ENCODE assay signal across 29 cellular contexts in genomic region chr1:119136401-119136800, GRCh38. TPM values are rescaled to one million over a fixed set of nuclear protein-coding genes. Genes with fewer than 3 reads are reported as not detected.
DNase-seq lines count a peak whose midpoint lies in the region; ATAC-seq and TF ChIP-seq lines count a peak whose summit lies in the region.
"Had no signal": no experiment of that assay in that cellular context is flagged by ENCODE, and none has a peak within 500 bp of the region (broad histone marks: within the 10 kb centered on the region; RNA-seq: fewer than 3 reads in every experiment).

No MANE protein-coding gene starts in this region.

- TF ChIP-seq CTCF in fibroblast of mammary gland (conservative IDR thresholded peaks at IDR 0.05; ENCODE audit: control insufficient read depth, insufficient read depth, low read depth, low read length), result no peak
- no peak for TF ChIP-seq CTCF in GM10248 (IDR thresholded peaks at IDR 0.05; ENCODE audit: control extremely low read depth, extremely low read depth, low read depth, missing control alignments)

- H3K4me3 ChIP-seq in GM23248 (0 out of 2 replicates have a peak overlapping the region, but pooled peaks have one; percentile 1), adipocyte (ENCODE audit: low read length) (no peak overlapping the region), fibroblast of mammary gland (ENCODE audit: control insufficient read depth, low read depth, low read length) (no peak overlapping the region)
- H3K4me3 ChIP-seq: A549, dorsolateral prefrontal cortex, GM12878, heart left ventricle, mucosa of descending colon, neural progenitor cell, prostate gland, SK-N-MC had no signal

- peaks cover 4% of the 10 kb centered on the region for H3K36me3 Mint-ChIP-seq in activated CD8-positive, alpha-beta T cell treated with anti-CD3 and anti-CD28 coated beads, Interleukin-2, amount 10 ng/mL, durations not matched to agents 7 days and 5 days (ENCODE audit: low read depth)
- H3K36me3 Mint-ChIP-seq: neural progenitor cell had no signal

- H3K27ac ChIP-seq in GM23248, result peak overlapping the region; percentile 50
- H3K27ac ChIP-seq: A549, dorsolateral prefrontal cortex, neural progenitor cell, prostate gland, SK-N-MC had no signal

- H3K4me2 ChIP-seq in GM23248 (ENCODE audit: unreplicated experiment), result peak overlapping the region; percentile 46
- H3K4me2 ChIP-seq: A549, neural progenitor cell had no signal

- no peaks in the 10 kb centered on the region for H3K9me3 Mint-ChIP-seq in activated CD8-positive, alpha-beta T cell treated with anti-CD3 and anti-CD28 coated beads, Interleukin-2, amount 10 ng/mL, durations not matched to agents 7 days and 5 days (ENCODE audit: insufficient read depth)
- H3K9me3 Mint-ChIP-seq: neural progenitor cell; stimulated activated naive B cell treated with anti-CD40 and anti-IgM and Interleukin-4, amounts not matched to agents 10 μg/mL and 1 μg/mL and 100 μg/mL, for 72 hours had no signal

- H3K27me3 ChIP-seq in GM23248 (replicated peaks; ENCODE audit: insufficient read depth) (no peaks in the 10 kb centered on the region), adipocyte (replicated peaks; ENCODE audit: control insufficient read depth, insufficient read depth, low read length) (no peaks in the 10 kb centered on the region)
- H3K27me3 ChIP-seq: dorsolateral prefrontal cortex, heart left ventricle, neural progenitor cell had no signal

- ATAC-seq in activated CD8-positive, alpha-beta T cell treated with anti-CD3 and anti-CD28 coated beads, Interleukin-2, amount 10 ng/mL, durations not matched to agents 7 days and 5 days, result no peak
- no peak for ATAC-seq in HG02588 (IDR thresholded peaks at IDR 0.05; ENCODE audit: unreplicated experiment)
- no peak for ATAC-seq in HG02610 (IDR thresholded peaks at IDR 0.05; ENCODE audit: unreplicated experiment)
- ATAC-seq: A549; activated CD8-positive, alpha-beta memory T cell treated with anti-CD3 and anti-CD28 coated beads, Interleukin-2, amount 10 ng/mL, durations not matched to agents 7 days and 5 days; GM12878; heart left ventricle; left ventricle myocardium superior; mucosa of descending colon; stimulated activated naive B cell treated with anti-CD40 and anti-IgM and Interleukin-4, amounts not matched to agents 10 μg/mL and 1 μg/mL and 100 μg/mL, for 72 hours had no signal

- peaks cover 63% of the 10 kb centered on the region for H3K79me2 ChIP-seq in GM23248 (ENCODE audit: insufficient read depth)

- H3K4me1 Mint-ChIP-seq in activated CD8-positive, alpha-beta T cell treated with anti-CD3 and anti-CD28 coated beads, Interleukin-2, amount 10 ng/mL, durations not matched to agents 7 days and 5 days (ENCODE audit: low read depth), result peaks cover 6% of the 10 kb centered on the region
- H3K4me1 Mint-ChIP-seq: CD14-positive monocyte had no signal

- POLR2A ChIA-PET in activated CD8-positive, alpha-beta T cell treated with anti-CD3 and anti-CD28 coated beads, Interleukin-2, amount 10 ng/mL, durations not matched to agents 7 days and 5 days (lab: Charles Lee), result no interaction called here
- POLR2A ChIA-PET in GM10248 (lab: Yijun Ruan, JAX), result no interaction called here

- H3K9ac ChIP-seq in GM23248, result no peak overlapping the region
- H3K9ac ChIP-seq in adipocyte (ENCODE audit: low read length), result no peak overlapping the region
- H3K9ac ChIP-seq: neural progenitor cell had no signal

- H3K4me1 ChIP-seq in GM23248 (ENCODE audit: insufficient read depth) (peaks cover 43% of the 10 kb centered on the region), adipocyte (ENCODE audit: control insufficient read depth, insufficient read depth, low read length) (peaks cover 83% of the 10 kb centered on the region)

- no peak overlapping the region for H3K27ac Mint-ChIP-seq in activated CD8-positive, alpha-beta T cell treated with anti-CD3 and anti-CD28 coated beads, Interleukin-2, amount 10 ng/mL, durations not matched to agents 7 days and 5 days
- H3K27ac Mint-ChIP-seq: activated CD8-positive, alpha-beta memory T cell treated with anti-CD3 and anti-CD28 coated beads, Interleukin-2, amount 10 ng/mL, durations not matched to agents 7 days and 5 days; neural progenitor cell; stimulated activated naive B cell treated with anti-CD40 and anti-IgM and Interleukin-4, amounts not matched to agents 10 μg/mL and 1 μg/mL and 100 μg/mL, for 72 hours had no signal

- H3K36me3 ChIP-seq in GM23248 (ENCODE audit: low read depth) (no peaks in the 10 kb centered on the region), adipocyte (ENCODE audit: control insufficient read depth, insufficient read depth, low read length, severe bottlenecking) (no peaks in the 10 kb centered on the region)
- H3K36me3 ChIP-seq: heart left ventricle, neural progenitor cell, prostate gland had no signal

- CTCF ChIA-PET in activated CD8-positive, alpha-beta T cell treated with anti-CD3 and anti-CD28 coated beads, Interleukin-2, amount 10 ng/mL, durations not matched to agents 7 days and 5 days (lab: Charles Lee), result no interaction called here
- CTCF ChIA-PET in GM10248 (lab: Yijun Ruan, JAX), result interaction anchor here (1.1 to 1.8 kb wide), 4 partner anchors 13 to 139 kb away, joined by 4 read pairs; no protein-coding TSS in a partner anchor

- H4K20me1 ChIP-seq in GM23248 (ENCODE audit: insufficient read depth), result no peaks in the 10 kb centered on the region

- H2AFZ ChIP-seq in GM23248, result no peak overlapping the region
- H2AFZ ChIP-seq: neural progenitor cell had no signal

- in situ Hi-C loops in ACHN (cut with HindIII; ENCODE audit: low pct_ligation_motif_present, low pct_unique_long_range_greater_than_20kb, low sequenced_read_pairs) (no loop called here), GM23248 (cut with MboI) (loop anchor here (5.0 kb wide), 1 partner anchor 59 kb away; no protein-coding TSS in a partner anchor)

- 11 to 16% methylated on average over 3 of the region's 3 CpGs for WGBS in GM23248 (ENCODE audit: low coverage in 1 of 2, low lambda C conversion rate in 2 of 2, missing lambda C conversion rate in 2 of 2), 2 experiments

- no peaks in the 10 kb centered on the region for H3K9me2 ChIP-seq in GM23248 (ENCODE audit: insufficient read depth)

- peak; percentile 41 for DNase-seq in ACHN
- DNase-seq in GM23248, result peak; percentile 84
- DNase-seq in adipocyte (ENCODE audit: low read depth), result peak; percentile 48
- DNase-seq in fibroblast of mammary gland (ENCODE audit: low read depth), result peak; percentile 62
- no peak for DNase-seq in activated CD8-positive, alpha-beta T cell treated with anti-CD3 and anti-CD28 coated beads, Interleukin-2, amount 10 ng/mL, durations not matched to agents 7 days and 5 days
- no peak for DNase-seq in GM10248 (ENCODE audit: extremely low spot score)
- DNase-seq: activated CD4-positive, alpha-beta T cell treated with anti-CD3 and anti-CD28 coated beads for 1 hour; activated CD8-positive, alpha-beta memory T cell treated with anti-CD3 and anti-CD28 coated beads, Interleukin-2, amount 10 ng/mL, durations not matched to agents 7 days and 5 days; dorsolateral prefrontal cortex; GF-D8; H7; heart left ventricle; Kasumi-1; left ventricle myocardium superior; mucosa of descending colon; NCI-H1092; NCI-H2029; NCI-H510A; stimulated activated CD4-positive, alpha-beta T cell treated with anti-CD3 and anti-CD28 coated beads, Interleukin-2, amount 100 ng/mL, for 24 hours; stimulated activated naive B cell treated with anti-CD40 and anti-IgM and Interleukin-4, amounts not matched to agents 10 μg/mL and 1 μg/mL and 100 μg/mL, for 72 hours; T1000 had no signal

- no peak overlapping the region for H3K4me3 Mint-ChIP-seq in activated CD8-positive, alpha-beta T cell treated with anti-CD3 and anti-CD28 coated beads, Interleukin-2, amount 10 ng/mL, durations not matched to agents 7 days and 5 days
- H3K4me3 Mint-ChIP-seq: activated CD8-positive, alpha-beta memory T cell treated with anti-CD3 and anti-CD28 coated beads, Interleukin-2, amount 10 ng/mL, durations not matched to agents 7 days and 5 days; CD14-positive monocyte; neural progenitor cell; stimulated activated naive B cell treated with anti-CD40 and anti-IgM and Interleukin-4, amounts not matched to agents 10 μg/mL and 1 μg/mL and 100 μg/mL, for 72 hours had no signal

- peaks cover 34% of the 10 kb centered on the region for H3F3A ChIP-seq in GM23248 (ENCODE audit: insufficient read depth)

- H3K9me3 ChIP-seq in GM23248 (ENCODE audit: low read depth), result no peaks in the 10 kb centered on the region
- no peaks in the 10 kb centered on the region for H3K9me3 ChIP-seq in adipocyte (ENCODE audit: control insufficient read depth, low read length)
- H3K9me3 ChIP-seq: A549, heart left ventricle, mucosa of descending colon, prostate gland had no signal

- H3K27me3 Mint-ChIP-seq in activated CD8-positive, alpha-beta T cell treated with anti-CD3 and anti-CD28 coated beads, Interleukin-2, amount 10 ng/mL, durations not matched to agents 7 days and 5 days (ENCODE audit: low read depth), result no peaks in the 10 kb centered on the region
- H3K27me3 Mint-ChIP-seq: activated CD8-positive, alpha-beta memory T cell treated with anti-CD3 and anti-CD28 coated beads, Interleukin-2, amount 10 ng/mL, durations not matched to agents 7 days and 5 days; stimulated activated naive B cell treated with anti-CD40 and anti-IgM and Interleukin-4, amounts not matched to agents 10 μg/mL and 1 μg/mL and 100 μg/mL, for 72 hours had no signal

RNA-seq across cellular contexts. Expression of gene WARS2, which starts 4.1 kb away (rescaled TPM):
- 13.0 and 13.8 TPM in 2 replicates for total RNA-seq in GM23248 (2014; rRNA removed; shearing (Covaris generic))
- polyA plus RNA-seq in GM23248 (2016; fragmentation: Nextera tagmentation; extraction: Ambion mirVana), result 7.9 and 9.6 TPM in 2 replicates
- 10 to 100 TPM; 13.5 to 17.7 TPM for total RNA-seq in activated CD8-positive, alpha-beta T cell treated with anti-CD3 and anti-CD28 coated beads, Interleukin-2, amount 10 ng/mL, durations not matched to agents 7 days and 5 days

Comparison
In these comparisons a context has a peak if more than half of its experiments do, and no peak if none do; other contexts are left out.
1. DNase-seq: peak in ACHN (single experiment), GM23248 (single experiment), adipocyte (single experiment) and fibroblast of mammary gland (single experiment); none in activated CD8-positive, alpha-beta T cell treated with anti-CD3 and anti-CD28 coated beads, Interleukin-2, amount 10 ng/mL, durations not matched to agents 7 days and 5 days (single experiment) and GM10248 (single experiment).